In the genomic region with DNA sequence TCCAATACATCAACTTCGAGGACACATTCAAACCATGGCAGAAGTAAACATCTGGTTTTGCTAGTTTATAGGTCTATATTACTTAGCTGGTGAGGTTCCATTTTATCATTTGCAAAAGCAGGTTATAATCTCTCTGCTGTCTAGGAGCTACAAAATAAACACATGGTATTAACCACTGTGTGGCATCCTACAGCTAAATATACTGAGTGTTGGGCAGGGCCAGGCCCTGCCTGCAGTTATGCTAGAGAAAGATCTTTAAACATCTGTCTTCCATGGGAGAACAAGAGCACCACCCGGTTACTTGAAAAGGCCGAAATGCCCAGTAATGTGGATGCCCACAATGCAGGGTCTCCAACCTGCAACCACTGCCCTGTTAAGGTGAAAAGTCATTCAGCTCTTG, we compare ENCODE assay signal across 17 cellular contexts. TPM values are rescaled to one million over a fixed set of nuclear protein-coding genes. Genes with fewer than 3 reads are reported as not detected.
DNase-seq lines count a peak whose midpoint lies in the region; ATAC-seq and TF ChIP-seq lines count a peak whose summit lies in the region.
"Had no signal": no experiment of that assay in that cellular context is flagged by ENCODE, and none has a peak within 500 bp of the region (broad histone marks: within the 10 kb centered on the region; RNA-seq: fewer than 3 reads in every experiment).

No MANE protein-coding gene starts in this region.

- TF ChIP-seq CTCF in right atrium auricular region (IDR thresholded peaks at IDR 0.05) (no peak), esophagus muscularis mucosa (IDR thresholded peaks at IDR 0.05) (no peak), tibial artery (IDR thresholded peaks at IDR 0.05) (no peak), GM10266 (IDR thresholded peaks at IDR 0.05; ENCODE audit: control insufficient read depth, insufficient read depth, low read depth, missing control alignments) (no peak)

- WGBS in esophagus muscularis mucosa: 90% methylated on average over 2 of the region's 3 CpGs

- peaks cover 2% of the 10 kb centered on the region for H3K36me3 ChIP-seq in right atrium auricular region
- H3K36me3 ChIP-seq in esophagus muscularis mucosa: peaks cover 8 to 25% (median 17%) of the 10 kb centered on the region in 4 donors
- H3K36me3 ChIP-seq in tibial artery: peaks cover under 1 to 19% (median 13%) of the 10 kb centered on the region in 3 donors

- H3K27me3 ChIP-seq in right atrium auricular region (no peaks in the 10 kb centered on the region), esophagus muscularis mucosa (no peaks in the 10 kb centered on the region), tibial artery (no peaks in the 10 kb centered on the region)

- intact Hi-C loops in Right ventricle myocardium superior (cut with DNase I) (no loop called here), esophagus muscularis mucosa (cut with DNase I) (no loop called here), left colon (cut with DNase I, micrococcal nuclease) (no loop called here), tibial artery (cut with DNase I; ENCODE audit: low total_unique reads) (no loop called here)

- DNase-seq in Right ventricle myocardium superior (no peak), right atrium auricular region (ENCODE audit: low spot score) (no peak), esophagus muscularis mucosa (ENCODE audit: extremely low spot score) (no peak), left colon (no peak), tibial artery (no peak), GM10266 (ENCODE audit: extremely low spot score) (no peak), NCI-H82 (lab: John Stamatoyannopoulos, UW) (no peak), iPS-NIHi7 (ENCODE audit: extremely low spot score) (no peak)
- DNase-seq: 8988T, COR-L47, DMS153, KBM-7, NCI-H1048, NCI-H146, NCI-H226, PC-3 had no signal

- H3K4me1 ChIP-seq in right atrium auricular region (peaks cover 0 to 28% of the 10 kb centered on the region in 2 donors), esophagus muscularis mucosa (peaks cover 45 to 69% (median 64%) of the 10 kb centered on the region in 4 donors), tibial artery (peaks cover 0 to 59% (median 31%) of the 10 kb centered on the region in 4 donors)

- H3K4me3 ChIP-seq in right atrium auricular region (no peak overlapping the region), esophagus muscularis mucosa (no peak overlapping the region), tibial artery (no peak overlapping the region)

- no peak for TF ChIP-seq EP300 in esophagus muscularis mucosa (IDR thresholded peaks at IDR 0.05)

- H3K27ac ChIP-seq in right atrium auricular region (no peak overlapping the region), esophagus muscularis mucosa (replicated peaks in 1 of 4) (peak overlapping the region in 3 of 4 donors; percentile 13 to 48 (median 45)), tibial artery (peak overlapping the region; percentile 40 to 44)
- H3K27ac ChIP-seq: C4-2B had no signal

- ATAC-seq in Right ventricle myocardium superior (ENCODE audit: poor library complexity): peak; percentile 57
- ATAC-seq in left colon: peak; percentile 40
- ATAC-seq: PC-3 had no signal

- no peak for TF ChIP-seq POLR2A in esophagus muscularis mucosa (IDR thresholded peaks at IDR 0.05; ENCODE audit: low read depth)

- H3K9me3 ChIP-seq in right atrium auricular region (no peaks in the 10 kb centered on the region), esophagus muscularis mucosa (no peaks in the 10 kb centered on the region), tibial artery (no peaks in the 10 kb centered on the region)

RNA-seq across cellular contexts. Expression of a gene that starts 20.6 kb away (rescaled TPM):
- 120 TPM for total RNA-seq in Right ventricle myocardium superior
- total RNA-seq in right atrium auricular region: 100 to 1,000 TPM in 1 of 2 donors, 10 to 100 TPM in 1; 73.3 to 129 TPM
- 100 to 1,000 TPM; 119 to 123 (median 122) TPM for total RNA-seq in esophagus muscularis mucosa
- 100 to 1,000 TPM in 1 of 2 donors, 10 to 100 TPM in 1; 89.5 to 136 TPM for total RNA-seq in left colon

RNA-seq across cellular contexts. Expression of a gene that starts 45.1 kb away (rescaled TPM):
- 25.1 TPM for total RNA-seq in Right ventricle myocardium superior
- 10 to 100 TPM; 22.4 to 26.0 TPM for total RNA-seq in right atrium auricular region
- 10 to 100 TPM; 28.3 to 51.2 (median 38.7) TPM for total RNA-seq in esophagus muscularis mucosa
- total RNA-seq in left colon: 10 to 100 TPM; 22.2 to 25.7 TPM

Comparison
In these comparisons a context has a peak if more than half of its experiments do, and no peak if none do; other contexts are left out.
1. H3K27ac ChIP-seq: peak in esophagus muscularis mucosa (3 of 4) and tibial artery (2 of 2); none in right atrium auricular region (0 of 2).